In genomic region chr6:8084586-8084985, GRCh38 we compare ENCODE assay signal across 1 cellular context.
TF ChIP-seq lines count a peak whose summit lies in the region.

No MANE protein-coding gene starts in this region.

TF ChIP-seq in HCT116, 20 proteins besides CTCF, POLR2A, EP300 and RAD21 (continued from another document):
- TF ChIP-seq REST (IDR thresholded peaks at IDR 0.05; ENCODE audit: low read depth) (no peak), TCF7L2 (IDR thresholded peaks at IDR 0.05; ENCODE audit: borderline replicate concordance, extremely low read depth, insufficient read depth, insufficient read length) (no peak), ZNF274 (IDR thresholded peaks at IDR 0.05; ENCODE audit: low read depth, low read length) (no peak), EGR1 (IDR thresholded peaks at IDR 0.05; ENCODE audit: low read depth) (no peak), SIN3A (IDR thresholded peaks at IDR 0.05; ENCODE audit: low read depth) (no peak)
- TF ChIP-seq, protein P1, sequence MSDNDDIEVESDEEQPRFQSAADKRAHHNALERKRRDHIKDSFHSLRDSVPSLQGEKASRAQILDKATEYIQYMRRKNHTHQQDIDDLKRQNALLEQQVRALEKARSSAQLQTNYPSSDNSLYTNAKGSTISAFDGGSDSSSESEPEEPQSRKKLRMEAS (IDR thresholded peaks at IDR 0.05), result no peak
TF ChIP-seq in HCT116: peak in this region for 0.
